8 cellular contexts compared by ENCODE assay signal in the genomic region with DNA sequence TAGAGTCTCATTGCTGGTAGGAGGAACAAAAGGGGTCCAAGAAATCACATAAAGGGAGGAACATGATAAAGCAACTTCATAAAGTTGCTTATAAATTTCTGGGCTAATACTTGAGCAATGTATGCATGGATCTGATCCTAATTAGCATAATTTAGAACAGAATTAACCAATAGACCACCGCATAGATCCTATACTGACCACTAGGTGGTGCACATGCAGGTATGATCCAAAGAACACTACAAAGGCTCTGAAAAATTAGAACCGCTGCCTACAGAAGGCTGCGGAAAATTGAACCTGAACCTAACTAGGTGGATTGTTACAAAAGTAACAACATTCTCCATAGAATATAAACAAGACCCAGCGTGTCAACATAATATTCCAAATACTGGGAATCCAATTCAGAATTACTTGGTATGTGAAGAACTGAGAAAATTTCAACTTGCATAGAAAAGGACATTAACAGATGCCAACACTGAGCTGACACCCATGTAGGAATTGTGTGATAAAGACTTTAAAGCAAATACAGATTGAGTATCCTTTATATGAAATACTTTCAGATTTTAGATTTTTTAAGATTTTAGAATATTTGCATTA. TPM values are rescaled to one million over a fixed set of nuclear protein-coding genes. Genes with fewer than 3 reads are reported as not detected.
A peak's percentile ranks its signal among the peaks of the same experiment; 100 is the strongest.
DNase-seq lines count a peak whose midpoint lies in the region; ATAC-seq and TF ChIP-seq lines count a peak whose summit lies in the region.

No MANE protein-coding gene starts in this region.

- CTCF ChIA-PET in PC-3 (lab: Charles Lee), result interaction anchor here (1.3 kb wide), 1 partner anchor 85 kb away, joined by 4 read pairs; no protein-coding TSS in a partner anchor

- H3K27me3 ChIP-seq in PC-3 (ENCODE audit: low read length), result no peaks in the 10 kb centered on the region
- no peaks in the 10 kb centered on the region for H3K27me3 ChIP-seq in colonic mucosa

- H3K36me3 ChIP-seq in PC-3 (ENCODE audit: low read depth, low read length), result peaks cover 4% of the 10 kb centered on the region; the same call in 1 of the 2 replicates
- no peaks in the 10 kb centered on the region for H3K36me3 ChIP-seq in colonic mucosa

- H3K9me3 ChIP-seq in PC-3 (ENCODE audit: low read length) (no peaks in the 10 kb centered on the region), colonic mucosa (no peaks in the 10 kb centered on the region)

- peaks cover 1 to 6% of the 10 kb centered on the region in 2 donors for H3K36me3 Mint-ChIP-seq in activated T-cell treated with anti-CD3 and anti-CD28 coated beads, Interleukin-2, amount 50 U/mL, for 72 hours (ENCODE audit: insufficient read depth in 2 of 2)
- H3K36me3 Mint-ChIP-seq in activated T-cell treated with anti-CD3 and anti-CD28 coated beads, Interleukin-2, amount 50 U/mL, for 24 hours (ENCODE audit: low read depth), result peaks cover 62% of the 10 kb centered on the region
- peaks cover 0 to 51% (median 0%) of the 10 kb centered on the region in 3 donors for H3K36me3 Mint-ChIP-seq in naive thymus-derived CD8-positive, alpha-beta T cell

- H3K4me3 Mint-ChIP-seq in activated T-cell treated with anti-CD3 and anti-CD28 coated beads, Interleukin-2, amount 50 U/mL, for 72 hours, result no peak overlapping the region
- no peak overlapping the region for H3K4me3 Mint-ChIP-seq in activated T-cell treated with anti-CD3 and anti-CD28 coated beads, Interleukin-2, amount 50 U/mL, for 24 hours
- H3K4me3 Mint-ChIP-seq in naive thymus-derived CD8-positive, alpha-beta T cell, result no peak overlapping the region

- POLR2A ChIA-PET in PC-3 (lab: Charles Lee; ENCODE audit: unreplicated experiment), result no interaction called here
- POLR2A ChIA-PET in naive thymus-derived CD8-positive, alpha-beta T cell (lab: Charles Lee), result interaction anchor here (1.2 kb wide), 1 partner anchor 121 kb away, joined by 3 read pairs; no protein-coding TSS in a partner anchor

- intact Hi-C loops in PC-3 (cut with micrococcal nuclease), result loop anchor here (1.0 to 5.0 kb wide), 2 partner anchors 85 to 177 kb away; no protein-coding TSS in a partner anchor
- intact Hi-C loops in colonic mucosa (cut with DNase I), result no loop called here

- H3K27me3 Mint-ChIP-seq in activated T-cell treated with anti-CD3 and anti-CD28 coated beads, Interleukin-2, amount 50 U/mL, for 72 hours (ENCODE audit: low read depth), result no peaks in the 10 kb centered on the region
- H3K27me3 Mint-ChIP-seq in activated T-cell treated with anti-CD3 and anti-CD28 coated beads, Interleukin-2, amount 50 U/mL, for 24 hours, result peaks cover 3% of the 10 kb centered on the region
- no peaks in the 10 kb centered on the region for H3K27me3 Mint-ChIP-seq in naive thymus-derived CD8-positive, alpha-beta T cell

- ATAC-seq in activated T-cell treated with anti-CD3 and anti-CD28 coated beads, Interleukin-2, amount 50 U/mL, for 72 hours (replicated peaks in 1 of 2), result peak; percentile 58 to 65
- ATAC-seq in PC-3 (peak; percentile 75), HG03280 (IDR thresholded peaks at IDR 0.05; ENCODE audit: unreplicated experiment) (no peak)
- ATAC-seq in naive thymus-derived CD8-positive, alpha-beta T cell, result peak; percentile 81 to 83

- H3K9me2 ChIP-seq in PC-3 (replicated peaks; ENCODE audit: low read length), result no peaks in the 10 kb centered on the region

- no peaks in the 10 kb centered on the region for H3K79me2 ChIP-seq in PC-3 (ENCODE audit: low read length)

- H3F3A ChIP-seq in PC-3 (ENCODE audit: low read length, unreplicated experiment), result no peaks in the 10 kb centered on the region

- no peaks in the 10 kb centered on the region for H3K4me1 ChIP-seq in PC-3 (ENCODE audit: insufficient read depth, low read length)
- H3K4me1 ChIP-seq in colonic mucosa, result no peaks in the 10 kb centered on the region

- peak; percentile 5 to 16 for DNase-seq in activated T-cell treated with anti-CD3 and anti-CD28 coated beads, Interleukin-2, amount 50 U/mL, for 72 hours
- DNase-seq in activated T-cell treated with anti-CD3 and anti-CD28 coated beads, Interleukin-2, amount 50 U/mL, for 24 hours, result no peak
- peak; percentile 8 for DNase-seq in HCEC 1CT
- peak; percentile 58 for DNase-seq in PC-3
- no peak for DNase-seq in colonic mucosa
- peak in 7 of 10 donors; percentile 7 to 58 (median 32) for DNase-seq in naive thymus-derived CD8-positive, alpha-beta T cell
- DNase-seq in stimulated activated CD4-positive, alpha-beta T cell treated with anti-CD3 and anti-CD28 coated beads, Interleukin-4, amount 100 ng/mL, for 4 hours, result no peak

- no peak overlapping the region for H3K4me3 ChIP-seq in PC-3 (ENCODE audit: low read length)
- H3K4me3 ChIP-seq in colonic mucosa, result no peak overlapping the region

- no peak overlapping the region for H2AFZ ChIP-seq in PC-3 (ENCODE audit: low read length)

- no peak overlapping the region for H3K27ac Mint-ChIP-seq in activated T-cell treated with anti-CD3 and anti-CD28 coated beads, Interleukin-2, amount 50 U/mL, for 72 hours
- no peak overlapping the region for H3K27ac Mint-ChIP-seq in activated T-cell treated with anti-CD3 and anti-CD28 coated beads, Interleukin-2, amount 50 U/mL, for 24 hours
- H3K27ac Mint-ChIP-seq in naive thymus-derived CD8-positive, alpha-beta T cell, result no peak overlapping the region

- H3K4me1 Mint-ChIP-seq in activated T-cell treated with anti-CD3 and anti-CD28 coated beads, Interleukin-2, amount 50 U/mL, for 72 hours (ENCODE audit: low read depth), result no peaks in the 10 kb centered on the region
- peaks cover 7% of the 10 kb centered on the region for H3K4me1 Mint-ChIP-seq in activated T-cell treated with anti-CD3 and anti-CD28 coated beads, Interleukin-2, amount 50 U/mL, for 24 hours (ENCODE audit: low read depth)
- peaks cover 0 to 6% (median 2%) of the 10 kb centered on the region in 4 donors for H3K4me1 Mint-ChIP-seq in naive thymus-derived CD8-positive, alpha-beta T cell

- no peak overlapping the region for H3K27ac ChIP-seq in PC-3 (ENCODE audit: low read length)
- H3K27ac ChIP-seq in colonic mucosa, result no peak overlapping the region

- peak; percentile 80 for TF ChIP-seq CTCF in PC-3 (conservative IDR thresholded peaks at IDR 0.05; ENCODE audit: low read depth, low read length)
- peak; percentile 64 for TF ChIP-seq CTCF in colonic mucosa (IDR thresholded peaks at IDR 0.05)

- H3K4me2 ChIP-seq in PC-3 (ENCODE audit: low read length), result no peak overlapping the region

- H3K9ac ChIP-seq in PC-3 (ENCODE audit: low read length) (no peak overlapping the region), colonic mucosa (ENCODE audit: low read depth in 2 of 2, low read length in 2 of 2) (no peak overlapping the region)

- H4K20me1 ChIP-seq in PC-3 (ENCODE audit: low read length), result no peaks in the 10 kb centered on the region

- no peaks in the 10 kb centered on the region for H3K9me3 Mint-ChIP-seq in activated T-cell treated with anti-CD3 and anti-CD28 coated beads, Interleukin-2, amount 50 U/mL, for 72 hours
- H3K9me3 Mint-ChIP-seq in activated T-cell treated with anti-CD3 and anti-CD28 coated beads, Interleukin-2, amount 50 U/mL, for 24 hours, result peaks cover 2% of the 10 kb centered on the region
- no peaks in the 10 kb centered on the region for H3K9me3 Mint-ChIP-seq in naive thymus-derived CD8-positive, alpha-beta T cell

- no TSS peak for BruUV-seq in PC-3 (replicated peaks; lab: Mats Ljungman, UMichigan)

RNA-seq across cellular contexts. Expression of gene BRCC3, which starts 23.3 kb away (rescaled TPM):
- total RNA-seq in activated T-cell treated with anti-CD3 and anti-CD28 coated beads, Interleukin-2, amount 50 U/mL, for 72 hours, result 10 to 100 TPM; 25.9 to 33.3 TPM
- total RNA-seq in PC-3 (2014; rRNA removed) (18.0 and 19.7 TPM in 2 replicates), colonic mucosa (10 to 100 TPM; 45.6 to 45.9 TPM)
- total RNA-seq in naive thymus-derived CD8-positive, alpha-beta T cell, result 10 to 100 TPM; 18.3 to 19.5 TPM
- 10 to 100 TPM; 17.0 to 25.7 (median 17.4) TPM for polyA plus RNA-seq in naive thymus-derived CD8-positive, alpha-beta T cell

RNA-seq across cellular contexts. Expression of gene CMC4, which starts 23.6 kb away (rescaled TPM):
- total RNA-seq in activated T-cell treated with anti-CD3 and anti-CD28 coated beads, Interleukin-2, amount 50 U/mL, for 72 hours, result 10 to 100 TPM in 1 of 2 donors, 1 to 10 TPM in 1; 9.4 to 15.0 TPM
- total RNA-seq in PC-3 (2014; rRNA removed), result 20.7 and 31.9 TPM in 2 replicates
- total RNA-seq in colonic mucosa, result 1 to 10 TPM; 5.6 to 6.6 TPM
- total RNA-seq in naive thymus-derived CD8-positive, alpha-beta T cell, result 1 to 10 TPM; 5.3 to 8.6 TPM
- polyA plus RNA-seq in naive thymus-derived CD8-positive, alpha-beta T cell, result 10 to 100 TPM; 25.6 to 27.7 (median 26.1) TPM

RNA-seq across cellular contexts. Expression of gene MTCP1, which starts 23.6 kb away (rescaled TPM):
- total RNA-seq in activated T-cell treated with anti-CD3 and anti-CD28 coated beads, Interleukin-2, amount 50 U/mL, for 72 hours, result 10 to 100 TPM; 18.5 to 33.1 TPM
- total RNA-seq in PC-3 (2014; rRNA removed) (6.6 and 17.9 TPM in 2 replicates), colonic mucosa (10 to 100 TPM; 12.2 to 15.3 TPM)
- total RNA-seq in naive thymus-derived CD8-positive, alpha-beta T cell, result 10 to 100 TPM; 17.7 to 23.2 TPM
- polyA plus RNA-seq in naive thymus-derived CD8-positive, alpha-beta T cell, result 10 to 100 TPM; 27.9 to 37.9 (median 29.3) TPM

Comparison
In these comparisons a context has a peak if more than half of its experiments do, and no peak if none do; other contexts are left out.
1. DNase-seq: peak in activated T-cell treated with anti-CD3 and anti-CD28 coated beads, Interleukin-2, amount 50 U/mL, for 72 hours (2 of 2), HCEC 1CT (single experiment), PC-3 (single experiment) and naive thymus-derived CD8-positive, alpha-beta T cell (7 of 10); none in activated T-cell treated with anti-CD3 and anti-CD28 coated beads, Interleukin-2, amount 50 U/mL, for 24 hours (single experiment), colonic mucosa (single experiment) and stimulated activated CD4-positive, alpha-beta T cell treated with anti-CD3 and anti-CD28 coated beads, Interleukin-4, amount 100 ng/mL, for 4 hours (0 of 2).